ENCODE assay signal across 8 cellular contexts in genomic region chr11:76783901-76784813, GRCh38. TPM values are rescaled to one million over a fixed set of nuclear protein-coding genes. Genes with fewer than 3 reads are reported as not detected.
A peak's percentile ranks its signal among the peaks of the same experiment; 100 is the strongest.
DNase-seq lines count a peak whose midpoint lies in the region; ATAC-seq and TF ChIP-seq lines count a peak whose summit lies in the region.

No MANE protein-coding gene starts in this region.

- peak overlapping the region; percentile 50 to 65 for H3K4me3 Mint-ChIP-seq in activated T-cell treated with anti-CD3 and anti-CD28 coated beads, Interleukin-2, amount 50 U/mL, for 72 hours
- no peak overlapping the region for H3K4me3 Mint-ChIP-seq in activated T-cell treated with anti-CD3 and anti-CD28 coated beads, Interleukin-2, amount 50 U/mL, for 4 hours
- no peak overlapping the region for H3K4me3 Mint-ChIP-seq in natural killer cell

- peak overlapping the region; percentile 92 for H3K9ac ChIP-seq in neuronal stem cell (ENCODE audit: low read depth, low read length, poor library complexity)

- H3K27me3 ChIP-seq in neuronal stem cell (ENCODE audit: control insufficient read depth in 3 of 3, insufficient read depth in 3 of 3, low read depth in 1 of 3, low read length in 3 of 3): no peaks in the 10 kb centered on the region

- peak overlapping the region; percentile 100 for H3K23ac ChIP-seq in neuronal stem cell (ENCODE audit: low read depth, low read length, poor library complexity)

- no peak overlapping the region for H2AK5ac ChIP-seq in neuronal stem cell (ENCODE audit: low read depth, low read length)

- peak overlapping the region; percentile 92 for H2AFZ ChIP-seq in neuronal stem cell (ENCODE audit: low read length)

- peak overlapping the region; percentile 99 for H3K18ac ChIP-seq in neuronal stem cell (ENCODE audit: low read length)

- H3K4me2 ChIP-seq in neuronal stem cell (ENCODE audit: insufficient read depth, low read length, poor library complexity, severe bottlenecking): peak overlapping the region; percentile 90

- H4K8ac ChIP-seq in neuronal stem cell (ENCODE audit: low read depth, low read length): no peak overlapping the region

- no peak overlapping the region for H4K91ac ChIP-seq in neuronal stem cell (ENCODE audit: low read depth, low read length, poor library complexity)

- peaks cover 6% of the 10 kb centered on the region for H3K79me1 ChIP-seq in neuronal stem cell (ENCODE audit: low read depth, low read length)

- no peak for TF ChIP-seq CTCF in fibroblast of mammary gland (conservative IDR thresholded peaks at IDR 0.05; ENCODE audit: control insufficient read depth, insufficient read depth, low read depth, low read length)
- no peak for TF ChIP-seq CTCF in natural killer cell (IDR thresholded peaks at IDR 0.05)

- H3K9me3 ChIP-seq in neuronal stem cell (replicated peaks in 1 of 2; ENCODE audit: control insufficient read depth in 2 of 2, insufficient read depth in 1 of 2, low read depth in 1 of 2, low read length in 2 of 2): peaks cover 0 to 6% of the 10 kb centered on the region in 2 donors

- H2BK15ac ChIP-seq in neuronal stem cell (ENCODE audit: low read length): peak overlapping the region; percentile 91

- H2BK5ac ChIP-seq in neuronal stem cell (ENCODE audit: low read length): peak overlapping the region; percentile 99

- H3K27ac ChIP-seq in neuronal stem cell (replicated peaks; ENCODE audit: low read length): peak overlapping the region; percentile 31

- H3K27ac Mint-ChIP-seq in activated T-cell treated with anti-CD3 and anti-CD28 coated beads, Interleukin-2, amount 50 U/mL, for 72 hours: no peak overlapping the region
- no peak overlapping the region for H3K27ac Mint-ChIP-seq in natural killer cell

- no peaks in the 10 kb centered on the region for H3K9me3 Mint-ChIP-seq in activated T-cell treated with anti-CD3 and anti-CD28 coated beads, Interleukin-2, amount 50 U/mL, for 72 hours
- no peaks in the 10 kb centered on the region for H3K9me3 Mint-ChIP-seq in activated T-cell treated with anti-CD3 and anti-CD28 coated beads, Interleukin-2, amount 50 U/mL, for 4 hours
- H3K9me3 Mint-ChIP-seq in natural killer cell: no peaks in the 10 kb centered on the region

- H3K14ac ChIP-seq in neuronal stem cell (ENCODE audit: low read length): peak overlapping the region; percentile 49

- no peak overlapping the region for H2BK120ac ChIP-seq in neuronal stem cell (ENCODE audit: low read depth, low read length)

- H3K4me1 Mint-ChIP-seq in activated T-cell treated with anti-CD3 and anti-CD28 coated beads, Interleukin-2, amount 50 U/mL, for 72 hours (ENCODE audit: low read depth): peaks cover 18% of the 10 kb centered on the region
- H3K4me1 Mint-ChIP-seq in activated T-cell treated with anti-CD3 and anti-CD28 coated beads, Interleukin-2, amount 50 U/mL, for 4 hours (ENCODE audit: low read depth): peaks cover 5% of the 10 kb centered on the region
- peaks cover 5 to 7% of the 10 kb centered on the region in 2 donors for H3K4me1 Mint-ChIP-seq in natural killer cell

- H2BK12ac ChIP-seq in neuronal stem cell (ENCODE audit: low read length): no peak overlapping the region

- intact Hi-C loops in natural killer cell (cut with micrococcal nuclease): no loop called here

- H3K36me3 Mint-ChIP-seq in activated T-cell treated with anti-CD3 and anti-CD28 coated beads, Interleukin-2, amount 50 U/mL, for 72 hours (ENCODE audit: insufficient read depth in 2 of 2): no peaks in the 10 kb centered on the region
- H3K36me3 Mint-ChIP-seq in activated T-cell treated with anti-CD3 and anti-CD28 coated beads, Interleukin-2, amount 50 U/mL, for 4 hours (ENCODE audit: insufficient read depth): no peaks in the 10 kb centered on the region
- H3K36me3 Mint-ChIP-seq in natural killer cell: no peaks in the 10 kb centered on the region

- peaks cover 0 to 25% of the 10 kb centered on the region in 2 donors for H3K36me3 ChIP-seq in neuronal stem cell (replicated peaks in 1 of 2; ENCODE audit: control insufficient read depth in 2 of 2, insufficient read depth in 2 of 2, low read length in 2 of 2)

- no peak overlapping the region for H3K4ac ChIP-seq in neuronal stem cell (ENCODE audit: low read length)

- peak in 1 of 2 donors; percentile 16 for DNase-seq in activated T-cell treated with anti-CD3 and anti-CD28 coated beads, Interleukin-2, amount 50 U/mL, for 72 hours
- DNase-seq in activated T-cell treated with anti-CD3 and anti-CD28 coated beads, Interleukin-2, amount 50 U/mL, for 4 hours: no peak
- DNase-seq in SW480 (ENCODE audit: low spot score): peak; percentile 84
- peak; percentile 74 for DNase-seq in fibroblast of mammary gland (ENCODE audit: low read depth)
- DNase-seq in neuronal stem cell (ENCODE audit: low spot score): peak; percentile 85
- DNase-seq in natural killer cell: no peak
- DNase-seq in NCI-H128 (lab: John Stamatoyannopoulos, UW; ENCODE audit: unreplicated experiment): no peak

- peaks cover 49% of the 10 kb centered on the region for H3K27me3 Mint-ChIP-seq in activated T-cell treated with anti-CD3 and anti-CD28 coated beads, Interleukin-2, amount 50 U/mL, for 72 hours (ENCODE audit: low read depth)
- H3K27me3 Mint-ChIP-seq in activated T-cell treated with anti-CD3 and anti-CD28 coated beads, Interleukin-2, amount 50 U/mL, for 4 hours (ENCODE audit: low read depth): peaks cover 47% of the 10 kb centered on the region
- H3K27me3 Mint-ChIP-seq in natural killer cell (ENCODE audit: low read depth in 2 of 2): peaks cover 37 to 57% of the 10 kb centered on the region in 2 donors

- peak overlapping the region; percentile 82 for H3K4me3 ChIP-seq in fibroblast of mammary gland (ENCODE audit: control insufficient read depth, low read depth, low read length)
- H3K4me3 ChIP-seq in neuronal stem cell (ENCODE audit: low read length in 2 of 2): peak overlapping the region; percentile 90 to 99

- peaks cover 18 to 30% of the 10 kb centered on the region in 2 donors for H3K4me1 ChIP-seq in neuronal stem cell (ENCODE audit: control insufficient read depth in 2 of 2, insufficient read depth in 1 of 2, low read depth in 1 of 2, low read length in 2 of 2)

- WGBS in neuronal stem cell (ENCODE audit: extremely low coverage in 2 of 2, insufficient read length in 2 of 2, insufficient replicate concordance in 1 of 2), 2 donors: no CpG with 5 or more reads among the region's 64 CpGs

- no peak for ATAC-seq in activated T-cell treated with anti-CD3 and anti-CD28 coated beads, Interleukin-2, amount 50 U/mL, for 72 hours (replicated peaks in 1 of 2)
- ATAC-seq in activated T-cell treated with anti-CD3 and anti-CD28 coated beads, Interleukin-2, amount 50 U/mL, for 4 hours: no peak
- no peak for ATAC-seq in natural killer cell
- no peak for ATAC-seq in HG03469 (IDR thresholded peaks at IDR 0.05; ENCODE audit: unreplicated experiment)

RNA-seq across cellular contexts. Expression of gene TSKU, which starts 1.0 kb away (rescaled TPM):
- total RNA-seq in activated T-cell treated with anti-CD3 and anti-CD28 coated beads, Interleukin-2, amount 50 U/mL, for 72 hours: 1 to 10 TPM; 1.4 to 3.6 TPM
- total RNA-seq in activated T-cell treated with anti-CD3 and anti-CD28 coated beads, Interleukin-2, amount 50 U/mL, for 4 hours: under 1 TPM; 0.16 to 0.38 (median 0.30) TPM
- polyA plus RNA-seq in neuronal stem cell (2013, experiment 1 of 2): 12.1 TPM
- polyA plus RNA-seq in neuronal stem cell (2013, experiment 2 of 2): 11.9 TPM
- not detected for total RNA-seq in natural killer cell

Comparison
In these comparisons a context has a peak if more than half of its experiments do, and no peak if none do; other contexts are left out.
1. H3K4me3 Mint-ChIP-seq: peak in activated T-cell treated with anti-CD3 and anti-CD28 coated beads, Interleukin-2, amount 50 U/mL, for 72 hours (2 of 2); none in activated T-cell treated with anti-CD3 and anti-CD28 coated beads, Interleukin-2, amount 50 U/mL, for 4 hours (single experiment) and natural killer cell (single experiment).
2. DNase-seq: peak in SW480 (single experiment), fibroblast of mammary gland (single experiment) and neuronal stem cell (single experiment); none in activated T-cell treated with anti-CD3 and anti-CD28 coated beads, Interleukin-2, amount 50 U/mL, for 4 hours (single experiment), natural killer cell (single experiment) and NCI-H128 (single experiment).